9 cellular contexts compared by ENCODE assay signal in the genomic region with DNA sequence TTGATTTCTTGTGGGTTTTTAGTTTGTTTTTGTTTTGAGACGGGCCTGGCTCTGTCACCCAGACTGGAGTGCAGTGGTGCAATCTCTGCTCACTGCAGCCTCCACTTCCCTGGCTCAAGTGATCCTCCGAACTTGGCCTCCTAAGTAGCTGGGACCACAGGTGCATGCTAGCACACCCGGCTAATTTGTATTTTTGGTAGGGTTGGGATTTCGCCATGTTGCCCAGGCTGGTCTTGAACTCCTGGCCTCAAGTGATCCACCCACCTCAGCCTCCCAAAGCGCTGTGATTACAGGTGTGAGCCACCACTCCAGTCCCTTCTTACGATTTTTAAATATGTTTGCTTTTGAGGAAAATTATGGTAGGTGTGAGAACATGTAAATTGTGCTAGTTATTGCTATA. TPM values are rescaled to one million over a fixed set of nuclear protein-coding genes. Genes with fewer than 3 reads are reported as not detected.
"Had no signal": no experiment of that assay in that cellular context is flagged by ENCODE, and none has a peak within 500 bp of the region (broad histone marks: within the 10 kb centered on the region; RNA-seq: fewer than 3 reads in every experiment).

No MANE protein-coding gene starts in this region.

RNA-seq across cellular contexts. Expression of gene FNDC7, which starts 10.6 kb away (rescaled TPM):
- total RNA-seq: endodermal cell, esophagus squamous epithelium, left ventricle myocardium inferior, lung microvascular endothelial cell, osteocyte, progenitor cell of endocrine pancreas, sigmoid colon, thoracic aorta had no signal
- polyA plus RNA-seq: sigmoid colon, smooth muscle cell had no signal
